Comparison of ENCODE assay signal across 9 cellular contexts in genomic region chr19:38057954-38058690, GRCh38.
DNase-seq lines count a peak whose midpoint lies in the region; ATAC-seq and TF ChIP-seq lines count a peak whose summit lies in the region.
"Had no signal": no experiment of that assay in that cellular context is flagged by ENCODE, and none has a peak within 500 bp of the region (broad histone marks: within the 10 kb centered on the region; RNA-seq: fewer than 3 reads in every experiment).

No MANE protein-coding gene starts in this region.

- no peak for TF ChIP-seq POLR2A in Peyer's patch (IDR thresholded peaks at IDR 0.05)

- no peaks in the 10 kb centered on the region for H3K36me3 ChIP-seq in CD4-positive, alpha-beta memory T cell (ENCODE audit: insufficient read depth, low read length)
- H3K36me3 ChIP-seq in Peyer's patch (no peaks in the 10 kb centered on the region), mesendoderm (ENCODE audit: control insufficient read depth, insufficient read depth, low read length) (no peaks in the 10 kb centered on the region)

- H3K4ac ChIP-seq in mesendoderm (ENCODE audit: low read depth, low read length): no peak overlapping the region

- peak overlapping the region; percentile 55 for H3K18ac ChIP-seq in mesendoderm (ENCODE audit: low read length)

- no peaks in the 10 kb centered on the region for H3K27me3 Mint-ChIP-seq in CD4-positive, alpha-beta memory T cell

- H3K9me3 Mint-ChIP-seq in CD4-positive, alpha-beta memory T cell: no peaks in the 10 kb centered on the region

- no peak for DNase-seq in CD4-positive, alpha-beta memory T cell
- DNase-seq in NCI-H1417 (lab: John Stamatoyannopoulos, UW): peak; percentile 89 to 95 (median 93)
- DNase-seq in Peyer's patch: peak in 2 of 3 donors; percentile 75
- no peak for DNase-seq in mesendoderm
- DNase-seq in NOMO-1 treated with DMSO at 0.1 percent for 48 hours (lab: John Stamatoyannopoulos, UW; ENCODE audit: unreplicated experiment): no peak
- DNase-seq in head of caudate nucleus: no peak
- DNase-seq: activated CD4-positive, CD25-positive, alpha-beta regulatory T cell treated with anti-CD3 and anti-CD28 coated beads, Interleukin-2, amount 50 U/mL, for 72 hours had no signal

- no peak overlapping the region for H3K4me3 Mint-ChIP-seq in CD4-positive, alpha-beta memory T cell

- no peak overlapping the region for H3K56ac ChIP-seq in mesendoderm (ENCODE audit: low read length)

- no peak overlapping the region for H3K9ac ChIP-seq in mesendoderm (ENCODE audit: low read length)

- H3K27ac Mint-ChIP-seq in CD4-positive, alpha-beta memory T cell: peak overlapping the region in 4 of 7 donors; percentile 22 to 70 (median 36)

- H2AK5ac ChIP-seq in mesendoderm (ENCODE audit: low read length): no peak overlapping the region

- ATAC-seq in GM19452 (IDR thresholded peaks at IDR 0.05; ENCODE audit: unreplicated experiment): no peak
- ATAC-seq in HG03139 (IDR thresholded peaks at IDR 0.05; ENCODE audit: unreplicated experiment): no peak

- H4K8ac ChIP-seq in mesendoderm (ENCODE audit: low read depth, low read length): no peak overlapping the region

- POLR2A ChIA-PET in CD4-positive, alpha-beta memory T cell (lab: Charles Lee; ENCODE audit: partially characterized antibody): interaction anchor here (1.0 kb wide), 1 partner anchor 9 kb away, joined by 4 read pairs; no protein-coding TSS in a partner anchor

- H3K4me3 ChIP-seq in CD4-positive, alpha-beta memory T cell (ENCODE audit: low read length in 2 of 2): no peak overlapping the region
- H3K4me3 ChIP-seq in Peyer's patch (no peak overlapping the region), mesendoderm (ENCODE audit: low read length) (no peak overlapping the region)

- H3K4me1 Mint-ChIP-seq in CD4-positive, alpha-beta memory T cell: peaks cover 2 to 21% (median 7%) of the 10 kb centered on the region in 4 donors

- no peaks in the 10 kb centered on the region for H3K27me3 ChIP-seq in CD4-positive, alpha-beta memory T cell (ENCODE audit: insufficient read depth, low read length)
- H3K27me3 ChIP-seq in Peyer's patch: no peaks in the 10 kb centered on the region
- H3K27me3 ChIP-seq in mesendoderm (ENCODE audit: insufficient read depth, low read length, poor library complexity): no peaks in the 10 kb centered on the region

- H2BK15ac ChIP-seq in mesendoderm (replicated peaks; ENCODE audit: low read depth): no peak overlapping the region

- intact Hi-C loops in CD4-positive, alpha-beta memory T cell (cut with micrococcal nuclease): no loop called here
- intact Hi-C loops in head of caudate nucleus (cut with DNase I): no loop called here

- H3K23ac ChIP-seq in mesendoderm (ENCODE audit: low read length): no peak overlapping the region

- H3K36me3 Mint-ChIP-seq in CD4-positive, alpha-beta memory T cell: no peaks in the 10 kb centered on the region

- no peak overlapping the region for H2BK5ac ChIP-seq in mesendoderm (ENCODE audit: low read length)

- H2BK120ac ChIP-seq in mesendoderm (ENCODE audit: low read depth, low read length): no peak overlapping the region

- no peak for TF ChIP-seq CTCF in Peyer's patch (IDR thresholded peaks at IDR 0.05)

- WGBS in mesendoderm (ENCODE audit: extremely low coverage, insufficient coverage, low lambda C conversion rate): no CpG with 5 or more reads among the region's 11 CpGs

- peaks cover 3% of the 10 kb centered on the region for H3K79me1 ChIP-seq in mesendoderm (ENCODE audit: low read length)

- no peaks in the 10 kb centered on the region for H3K79me2 ChIP-seq in mesendoderm (ENCODE audit: control insufficient read depth, insufficient read depth, low read length)

- CTCF ChIA-PET in CD4-positive, alpha-beta memory T cell (lab: Charles Lee; ENCODE audit: partially characterized antibody): interaction anchor here (1.0 to 1.6 kb wide), 2 partner anchors 9 to 155 kb away, joined by 3 to 4 read pairs; no protein-coding TSS in a partner anchor

- H3K4me1 ChIP-seq in CD4-positive, alpha-beta memory T cell (ENCODE audit: insufficient read depth, low read length): no peaks in the 10 kb centered on the region
- peaks cover 0 to 12% (median 0%) of the 10 kb centered on the region in 4 donors for H3K4me1 ChIP-seq in Peyer's patch
- peaks cover 7% of the 10 kb centered on the region for H3K4me1 ChIP-seq in mesendoderm (ENCODE audit: control insufficient read depth, low read depth, low read length)

- H3K9me3 ChIP-seq in CD4-positive, alpha-beta memory T cell (ENCODE audit: control insufficient read depth in 1 of 2, low read length in 2 of 2): no peaks in the 10 kb centered on the region
- H3K9me3 ChIP-seq in Peyer's patch: no peaks in the 10 kb centered on the region

- no peak overlapping the region for H3K4me2 ChIP-seq in mesendoderm (ENCODE audit: low read length)

- H4K5ac ChIP-seq in mesendoderm (ENCODE audit: low read length): no peak overlapping the region

- no peak overlapping the region for H3K27ac ChIP-seq in CD4-positive, alpha-beta memory T cell (ENCODE audit: low read depth, low read length)
- H3K27ac ChIP-seq in Peyer's patch (peak overlapping the region in 3 of 4 donors; percentile 5 to 62 (median 24)), mesendoderm (ENCODE audit: low read depth, low read length) (no peak overlapping the region)

Comparison
In these comparisons a context has a peak if more than half of its experiments do, and no peak if none do; other contexts are left out.
1. DNase-seq: peak in NCI-H1417 (3 of 3) and Peyer's patch (2 of 3); none in CD4-positive, alpha-beta memory T cell (0 of 5), mesendoderm (single experiment), NOMO-1 treated with DMSO at 0.1 percent for 48 hours (single experiment) and head of caudate nucleus (0 of 42).
2. H3K27ac ChIP-seq: peak in Peyer's patch (3 of 4); none in CD4-positive, alpha-beta memory T cell (single experiment) and mesendoderm (single experiment).